Comparison of ENCODE assay signal across 1 cellular context in genomic region chr19:7977723-7978040, GRCh38.
TF ChIP-seq lines count a peak whose summit lies in the region.

No MANE protein-coding gene starts in this region.

TF ChIP-seq in HCT116, 20 proteins besides CTCF, POLR2A, EP300 and RAD21 (continued from another document):
- no peak for TF ChIP-seq CEBPB (IDR thresholded peaks at IDR 0.05; ENCODE audit: low read depth)
TF ChIP-seq in HCT116: peak in this region for 0.
